ENCODE assay signal across 13 cellular contexts in genomic region chr16:15993946-15994665, GRCh38. TPM values are rescaled to one million over a fixed set of nuclear protein-coding genes. Genes with fewer than 3 reads are reported as not detected.
A peak's percentile ranks its signal among the peaks of the same experiment; 100 is the strongest.
DNase-seq lines count a peak whose midpoint lies in the region; ATAC-seq and TF ChIP-seq lines count a peak whose summit lies in the region.
"Had no signal": no experiment of that assay in that cellular context is flagged by ENCODE, and none has a peak within 500 bp of the region (broad histone marks: within the 10 kb centered on the region; RNA-seq: fewer than 3 reads in every experiment).

No MANE protein-coding gene starts in this region.

- TF ChIP-seq CTCF in SK-N-SH (IDR thresholded peaks at IDR 0.05) (no peak), choroid plexus epithelial cell (conservative IDR thresholded peaks at IDR 0.05; ENCODE audit: low read depth, low read length) (no peak), testis (IDR thresholded peaks at IDR 0.05) (no peak)

- no peak overlapping the region for H3K9ac ChIP-seq in SK-N-SH
- H3K9ac ChIP-seq: KMS-11, neural progenitor cell had no signal

- no peak for DNase-seq in SK-N-SH
- DNase-seq in choroid plexus epithelial cell (ENCODE audit: low read depth) = peak; percentile 72
- peak; percentile 78 for DNase-seq in iris pigment epithelial cell (ENCODE audit: low read depth)
- DNase-seq in testis = peak; percentile 43
- DNase-seq in NCI-H2196 treated with DMSO at 0.1 percent for 48 hours (lab: John Stamatoyannopoulos, UW; ENCODE audit: unreplicated experiment) = no peak
- DNase-seq in T-cell = no peak
- no peak for DNase-seq in DMS 273 (lab: John Stamatoyannopoulos, UW; ENCODE audit: unreplicated experiment)
- DNase-seq: activated naive CD4-positive, alpha-beta T cell treated with anti-CD3 and anti-CD28 coated beads for 36 hours; effector CD4-positive, alpha-beta T cell; NCI-H2171 had no signal

- no peaks in the 10 kb centered on the region for H3K36me3 ChIP-seq in SK-N-SH (replicated peaks in 1 of 2; ENCODE audit: control insufficient read depth in 1 of 2, insufficient read depth in 2 of 2, low read length in 1 of 2)
- no peaks in the 10 kb centered on the region for H3K36me3 ChIP-seq in testis (ENCODE audit: low read depth, missing control alignments)
- H3K36me3 ChIP-seq: neural progenitor cell had no signal

- H3K4me2 ChIP-seq in SK-N-SH = 0 out of 2 replicates have a peak overlapping the region, but pooled peaks have one; percentile 15
- H3K4me2 ChIP-seq: KMS-11, neural progenitor cell had no signal

- H3K36me3 Mint-ChIP-seq in T-cell = peaks cover 22% of the 10 kb centered on the region
- H3K36me3 Mint-ChIP-seq: neural progenitor cell had no signal

- no peaks in the 10 kb centered on the region for H3K9me3 Mint-ChIP-seq in T-cell
- H3K9me3 Mint-ChIP-seq: activated naive CD4-positive, alpha-beta T cell treated with anti-CD3 and anti-CD28 coated beads for 36 hours; neural progenitor cell had no signal

- no peaks in the 10 kb centered on the region for H3K9me2 ChIP-seq in SK-N-SH

- H3K4me1 Mint-ChIP-seq in T-cell = peaks cover 50 to 57% (median 55%) of the 10 kb centered on the region in 3 donors

- WGBS in SK-N-SH (ENCODE audit: low lambda C conversion rate) = 97% methylated on average over 6 of the region's 9 CpGs
- 70 to 73% methylated on average over 9 of the region's 9 CpGs for WGBS in testis, 2 donors

- H3K27ac ChIP-seq in SK-N-SH (ENCODE audit: low read depth in 2 of 2, low read length in 1 of 2) = peak overlapping the region in 1 of 2 experiments; percentile 63; a peak in 2 of 4 replicates
- peak overlapping the region in 1 of 2 donors; percentile 36 for H3K27ac ChIP-seq in testis
- H3K27ac ChIP-seq: KMS-11, neural progenitor cell had no signal

- no peak overlapping the region for H3K27ac Mint-ChIP-seq in T-cell
- H3K27ac Mint-ChIP-seq: activated naive CD4-positive, alpha-beta T cell treated with anti-CD3 and anti-CD28 coated beads for 36 hours; neural progenitor cell had no signal

- TF ChIP-seq RAD21 in SK-N-SH (IDR thresholded peaks at IDR 0.05; ENCODE audit: low read length) = no peak

- no peaks in the 10 kb centered on the region for H3K9me3 ChIP-seq in SK-N-SH
- no peaks in the 10 kb centered on the region for H3K9me3 ChIP-seq in testis

- TF ChIP-seq EP300 in SK-N-SH (IDR thresholded peaks at IDR 0.05; ENCODE audit: borderline replicate concordance in 1 of 2, low read depth in 1 of 2, low read length in 1 of 2) = no peak

- H3K27me3 ChIP-seq in SK-N-SH (ENCODE audit: insufficient read depth) (no peaks in the 10 kb centered on the region), testis (no peaks in the 10 kb centered on the region)

- no peaks in the 10 kb centered on the region for H3K27me3 Mint-ChIP-seq in T-cell

- CTCF ChIA-PET in SK-N-SH (lab: Yijun Ruan, JAX) = interaction anchor here (0.9 kb wide), 1 partner anchor 119 kb away, joined by 3 read pairs; no protein-coding TSS in a partner anchor
- CTCF ChIA-PET in T-cell (lab: Charles Lee) = no interaction called here

- no peak overlapping the region for H2AFZ ChIP-seq in SK-N-SH (ENCODE audit: low read depth)
- H2AFZ ChIP-seq: neural progenitor cell had no signal

- 0 out of 2 replicates have a peak, but pooled peaks cover 7% of the 10 kb centered on the region for H4K20me1 ChIP-seq in SK-N-SH (ENCODE audit: insufficient read depth)

- H3F3A ChIP-seq in SK-N-SH (replicated peaks; ENCODE audit: insufficient read depth) = peaks cover 24% of the 10 kb centered on the region

- ATAC-seq in SK-N-SH treated with all-trans-retinoic acid at 6 μM for 48 hours = no peak
- ATAC-seq in T-cell (replicated peaks in 1 of 4) = no peak

- H3K79me2 ChIP-seq in SK-N-SH (ENCODE audit: insufficient read depth) = peaks cover 86% of the 10 kb centered on the region

- peaks cover 36 to 49% of the 10 kb centered on the region in 2 experiments; a peak in 3 of 4 replicates for H3K4me1 ChIP-seq in SK-N-SH (ENCODE audit: control insufficient read depth in 1 of 2, insufficient read depth in 2 of 2, low read depth in 1 of 2, low read length in 1 of 2)
- peaks cover 38% of the 10 kb centered on the region for H3K4me1 ChIP-seq in testis

- H3K4me3 Mint-ChIP-seq in T-cell = no peak overlapping the region
- H3K4me3 Mint-ChIP-seq: activated naive CD4-positive, alpha-beta T cell treated with anti-CD3 and anti-CD28 coated beads for 36 hours; neural progenitor cell had no signal

- intact Hi-C loops in testis (cut with DNase I; ENCODE audit: low total_unique reads) = no loop called here

- no peak overlapping the region for H3K4me3 ChIP-seq in SK-N-SH (ENCODE audit: low read depth in 2 of 2, low read length in 1 of 2)
- H3K4me3 ChIP-seq in choroid plexus epithelial cell (ENCODE audit: low read depth, low read length) = no peak overlapping the region
- H3K4me3 ChIP-seq in testis = no peak overlapping the region
- H3K4me3 ChIP-seq: neural progenitor cell had no signal

- POLR2A ChIA-PET in SK-N-SH (lab: Yijun Ruan, JAX) (no interaction called here), T-cell (lab: Charles Lee) (interaction anchor here in 1 of 2 donors (0.6 kb wide), 1 partner anchor 1477 kb away, joined by 5 read pairs; the partner anchor contains the start of gene XYLT1)

- no peak for TF ChIP-seq POLR2A in testis (IDR thresholded peaks at IDR 0.05)

TF ChIP-seq in SK-N-SH, 30 proteins besides CTCF, POLR2A, EP300 and RAD21 (continues in another document):
- no peak for TF ChIP-seq TEAD4 (IDR thresholded peaks at IDR 0.05; ENCODE audit: borderline replicate concordance, insufficient read depth)
- no peak for TF ChIP-seq FOSL2 (IDR thresholded peaks at IDR 0.05; ENCODE audit: borderline replicate concordance, low read depth)
- TF ChIP-seq EZH2phosphoT487 (IDR thresholded peaks at IDR 0.05; ENCODE audit: borderline replicate concordance, low read depth) = no peak
- no peak for TF ChIP-seq ZBTB33 (IDR thresholded peaks at IDR 0.05; ENCODE audit: borderline replicate concordance, low read depth)
- 0 out of 2 replicates have a peak, but pooled peaks have one; percentile 7 for TF ChIP-seq PBX3 (IDR thresholded peaks at IDR 0.05)

TF ChIP-seq in SK-N-SH treated with all-trans-retinoic acid at 6 μM for 48 hours, 23 proteins besides CTCF, POLR2A, EP300 and RAD21 (continues in another document):
- TF ChIP-seq TCF4 (CRISPR knock-in tag; IDR thresholded peaks at IDR 0.05; ENCODE audit: borderline replicate concordance) (no peak), RARB (CRISPR knock-in tag; IDR thresholded peaks at IDR 0.05) (no peak), OSR1 (CRISPR knock-in tag; IDR thresholded peaks at IDR 0.05) (no peak), ZNF565 (CRISPR knock-in tag; conservative IDR thresholded peaks at IDR 0.05; ENCODE audit: low read depth) (no peak), ZFP30 (CRISPR knock-in tag; IDR thresholded peaks at IDR 0.05) (no peak), ZC3H10 (CRISPR knock-in tag; IDR thresholded peaks at IDR 0.05) (no peak), CSDC2 (CRISPR knock-in tag; IDR thresholded peaks at IDR 0.05) (no peak), TSHZ2 (CRISPR knock-in tag; IDR thresholded peaks at IDR 0.05) (no peak), POU6F1 (CRISPR knock-in tag; IDR thresholded peaks at IDR 0.05; ENCODE audit: borderline replicate concordance, low read depth) (no peak), ARNTL (CRISPR knock-in tag; IDR thresholded peaks at IDR 0.05; ENCODE audit: borderline replicate concordance, low read depth) (no peak), TOX (CRISPR knock-in tag; IDR thresholded peaks at IDR 0.05; ENCODE audit: borderline replicate concordance) (no peak), ISL1 (CRISPR knock-in tag; IDR thresholded peaks at IDR 0.05) (no peak)

RNA-seq across cellular contexts. Expression of gene ABCC1, which starts 44.7 kb away (rescaled TPM):
- polyA plus RNA-seq in SK-N-SH (2012; rRNA removed) (17.7 and 23.7 TPM in 2 replicates), testis (ENCODE audit: insufficient read depth, low read depth, low replicate concordance) (54.7 TPM)
- 13.4 and 19.1 TPM in 2 replicates for polyA plus RNA-seq in SK-N-SH (2012; cell fraction: cytosol; rRNA removed)
- 49.9 and 61.1 TPM in 2 replicates for polyA plus RNA-seq in SK-N-SH (2012; cell fraction: nucleus; rRNA removed)
- total RNA-seq in testis (10 to 100 TPM; 88.0 to 90.6 TPM), T-cell (10 to 100 TPM; 59.4 to 68.1 (median 63.0) TPM)

Comparison
In these comparisons a context has a peak if more than half of its experiments do, and no peak if none do; other contexts are left out.
1. DNase-seq: peak in choroid plexus epithelial cell (single experiment), iris pigment epithelial cell (single experiment) and testis (single experiment); none in SK-N-SH (single experiment), NCI-H2196 treated with DMSO at 0.1 percent for 48 hours (single experiment), T-cell (0 of 34) and DMS 273 (single experiment).